Comparison of ENCODE assay signal across 1 cellular context in genomic region chr1:54857066-54857660, GRCh38.
TF ChIP-seq lines count a peak whose summit lies in the region.

No MANE protein-coding gene starts in this region.

TF ChIP-seq in HepG2, 621 proteins besides CTCF, POLR2A, EP300 and RAD21:
- peak; percentile 53 for TF ChIP-seq RBM22 (optimal IDR thresholded peaks at IDR 0.05; ENCODE audit: low read length)
- no peak for TF ChIP-seq ZNF883 (CRISPR knock-in tag; IDR thresholded peaks at IDR 0.05; ENCODE audit: not compliant biosample characterization)
